Comparison of ENCODE assay signal across 18 cellular contexts in genomic region chr4:100288167-100288566, GRCh38.
DNase-seq lines count a peak whose midpoint lies in the region; FAIRE-seq and TF ChIP-seq lines count a peak whose summit lies in the region.
"Had no signal": no experiment of that assay in that cellular context is flagged by ENCODE, and none has a peak within 500 bp of the region (broad histone marks: within the 10 kb centered on the region; RNA-seq: fewer than 3 reads in every experiment).

No MANE protein-coding gene starts in this region.

- TF ChIP-seq CTCF in cardiac fibroblast (IDR thresholded peaks at IDR 0.05; ENCODE audit: low read depth, low read length) (no peak), D721Med (IDR thresholded peaks at IDR 0.05; ENCODE audit: insufficient read depth, missing control alignments) (no peak)

- H3K4me3 ChIP-seq in cardiac fibroblast (replicated peaks in 1 of 2; ENCODE audit: low read depth in 2 of 2, low read length in 2 of 2), result no peak overlapping the region
- H3K4me3 ChIP-seq: body of pancreas, dorsolateral prefrontal cortex, pancreas, skin epidermis, testis had no signal

- no peak for FAIRE-seq in D721Med (lab: Jason Lieb, UNC)
- FAIRE-seq: frontal cortex, pancreas had no signal

- peak; percentile 87 for DNase-seq in NCI-H460 (ENCODE audit: extremely low read depth, low read depth)
- peak; percentile 43 to 73 for DNase-seq in cardiac fibroblast (ENCODE audit: low read depth in 2 of 2)
- peak; percentile 53 for DNase-seq in iris pigment epithelial cell (ENCODE audit: low read depth)
- no peak for DNase-seq in D721Med (ENCODE audit: insufficient read length, low spot score)
- DNase-seq in effector CD4-positive, alpha-beta T cell, result no peak
- no peak for DNase-seq in activated CD8-positive, alpha-beta memory T cell treated with anti-CD3 and anti-CD28 coated beads, Interleukin-2, amount 50 U/mL, for 4 hours
- DNase-seq in anterior cingulate cortex (lab: John Stamatoyannopoulos, UW), result no peak
- DNase-seq: activated CD4-positive, alpha-beta memory T cell treated with anti-CD3 and anti-CD28 coated beads for 36 hours; activated T-cell treated with anti-CD3 and anti-CD28 coated beads, Interleukin-2, amount 50 U/mL, for 48 hours; body of pancreas; dorsolateral prefrontal cortex; NCI-H2029 treated with DMSO at 0.1 percent for 48 hours; NCI-H524 treated with DMSO at 0.1 percent for 48 hours; pancreas; stimulated activated CD4-positive, alpha-beta T cell treated with anti-CD3 and anti-CD28 coated beads, Interleukin-4, amount 100 ng/mL, for 24 hours; testis had no signal

Comparison
In these comparisons a context has a peak if more than half of its experiments do, and no peak if none do; other contexts are left out.
1. DNase-seq: peak in NCI-H460 (single experiment), cardiac fibroblast (2 of 2) and iris pigment epithelial cell (single experiment); none in D721Med (single experiment), effector CD4-positive, alpha-beta T cell (single experiment), activated CD8-positive, alpha-beta memory T cell treated with anti-CD3 and anti-CD28 coated beads, Interleukin-2, amount 50 U/mL, for 4 hours (single experiment) and anterior cingulate cortex (0 of 58).